Comparison of ENCODE assay signal across 31 cellular contexts in the genomic region with DNA sequence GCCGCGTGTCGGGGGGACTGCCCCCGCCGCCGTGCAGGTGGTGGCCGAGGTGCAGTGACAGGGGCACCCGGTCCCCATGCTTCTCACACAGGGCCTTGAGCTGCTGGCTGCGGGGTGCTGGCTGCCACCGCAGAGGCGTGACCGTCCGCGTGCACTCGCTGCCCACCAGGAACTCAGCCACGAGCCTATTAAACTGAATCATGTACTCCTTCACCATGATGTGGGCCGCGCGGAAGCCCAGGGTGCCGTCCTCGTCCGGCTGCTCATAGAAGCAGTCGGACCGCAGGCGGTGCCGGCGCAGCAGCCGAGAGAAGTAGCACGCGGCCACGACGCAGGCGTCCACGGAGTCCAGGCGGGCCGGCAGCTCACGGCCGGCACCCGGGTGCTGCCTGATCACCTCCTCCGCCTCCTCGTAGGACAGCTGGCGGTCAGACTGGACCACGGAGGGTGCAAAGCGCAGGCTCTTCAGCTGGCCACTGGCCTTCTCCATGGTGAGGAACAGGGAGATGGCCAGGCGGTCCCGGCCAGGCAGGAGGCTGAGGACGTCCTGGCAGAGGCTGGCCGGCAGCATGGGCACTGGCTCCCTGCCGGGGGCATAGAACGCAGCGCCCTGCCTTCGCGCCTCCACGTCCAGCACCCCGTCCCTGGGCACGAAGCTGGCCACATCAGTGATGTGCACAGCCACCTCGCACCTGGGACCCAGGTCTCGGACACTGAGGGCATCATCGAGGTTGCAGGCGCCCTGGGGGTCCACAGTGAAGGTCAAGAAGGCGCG. TPM values are rescaled to one million over a fixed set of nuclear protein-coding genes. Genes with fewer than 3 reads are reported as not detected.
"Had no signal": no experiment of that assay in that cellular context is flagged by ENCODE, and none has a peak within 500 bp of the region (broad histone marks: within the 10 kb centered on the region; RNA-seq: fewer than 3 reads in every experiment).

No MANE protein-coding gene starts in this region.

- H3K79me2 ChIP-seq: hepatocyte, parathyroid adenoma had no signal

- H3K9me3 ChIP-seq: esophagus muscularis mucosa, gastroesophageal sphincter, heart left ventricle, sigmoid colon, testis, tibial artery had no signal

- H3K9ac ChIP-seq: parathyroid adenoma had no signal

- DNase-seq: dermis blood vessel endothelial cell; effector memory CD4-positive, alpha-beta T cell; foreskin keratinocyte; heart left ventricle; kidney; natural killer cell; sigmoid colon; stimulated activated CD4-positive, alpha-beta T cell treated with anti-CD3 and anti-CD28 coated beads, Interleukin-4, amount 100 ng/mL, for 4 hours; stimulated activated naive CD8-positive, alpha-beta T cell treated with anti-CD3 and anti-CD28 coated beads, Interleukin-15, Interleukin-2, amounts not matched to agents 100 U/mL and 50 U/mL, for 24 hours; substantia nigra; testis; tibial artery had no signal

- H3K4me3 ChIP-seq: coronary artery, esophagus muscularis mucosa, gastroesophageal sphincter, heart left ventricle, hepatocyte, lung, sigmoid colon, testis, tibial artery had no signal

- H3K4me2 ChIP-seq: hepatocyte had no signal

- ATAC-seq: foreskin keratinocyte; gastroesophageal sphincter; heart left ventricle; left lobe of liver; natural killer cell; stimulated activated memory B cell treated with anti-CD40 and anti-IgM and Interleukin-4, amounts not matched to agents 10 μg/mL and 1 μg/mL and 100 μg/mL, for 72 hours; stimulated activated naive CD8-positive, alpha-beta T cell treated with anti-CD3 and anti-CD28 coated beads, Interleukin-15, Interleukin-2, amounts not matched to agents 100 U/mL and 50 U/mL, for 24 hours had no signal

- H3K27me3 ChIP-seq: esophagus muscularis mucosa, foreskin keratinocyte, heart left ventricle, hepatocyte, testis, tibial artery had no signal

- H3K27ac ChIP-seq: coronary artery, esophagus muscularis mucosa, foreskin keratinocyte, gastroesophageal sphincter, heart left ventricle, hepatocyte, neutrophil, parathyroid adenoma, sigmoid colon, testis, tibial artery had no signal

- H3K4me1 ChIP-seq: foreskin keratinocyte, parathyroid adenoma, sigmoid colon, testis, tibial artery had no signal

- FAIRE-seq: endothelial cell of umbilical vein, kidney had no signal

- H2AFZ ChIP-seq: hepatocyte, parathyroid adenoma had no signal

RNA-seq across cellular contexts. Expression of a gene that starts 10.3 kb away (rescaled TPM):
- total RNA-seq: left lobe of liver had no signal

RNA-seq across cellular contexts. Expression of a gene that starts 16.7 kb away (rescaled TPM):
- total RNA-seq: dermis blood vessel endothelial cell, endothelial cell of umbilical vein, epithelial cell of proximal tubule, esophagus muscularis mucosa, fibroblast of lung, gastroesophageal sphincter, heart left ventricle, hepatocyte, left lobe of liver, liver, lung, mononuclear cell, omental fat pad, progenitor cell of endocrine pancreas, sigmoid colon, skeletal muscle tissue had no signal
- polyA plus RNA-seq: endothelial cell of umbilical vein, fibroblast of lung, heart left ventricle, hepatocyte, liver, neural cell, urinary bladder had no signal

RNA-seq across cellular contexts. Expression of a gene that starts 27.0 kb away (rescaled TPM):
- total RNA-seq: epithelial cell of proximal tubule, skeletal muscle tissue had no signal
- polyA plus RNA-seq: endothelial cell of umbilical vein, fibroblast of lung, neural cell had no signal
